In the genomic region with DNA sequence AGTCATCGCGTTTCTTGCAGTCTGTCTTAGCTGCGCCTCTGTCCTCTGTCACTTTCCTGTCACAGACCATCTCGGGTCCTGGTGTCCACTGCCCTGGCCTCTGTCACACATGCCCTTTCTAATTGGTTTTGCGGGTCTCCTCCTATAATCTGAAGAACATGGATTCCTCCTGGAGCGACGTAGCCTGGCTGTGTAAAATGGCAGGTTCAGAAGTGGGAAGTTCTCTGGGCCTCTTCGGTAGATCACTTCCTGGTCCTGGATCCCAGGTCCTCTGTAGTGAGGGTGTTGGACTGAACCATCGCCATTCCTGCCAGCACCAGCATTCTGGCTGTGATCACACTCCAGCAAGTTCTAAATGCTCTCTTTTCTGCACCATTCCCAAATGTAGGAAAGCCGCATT, we compare ENCODE assay signal across 15 cellular contexts. TPM values are rescaled to one million over a fixed set of nuclear protein-coding genes. Genes with fewer than 3 reads are reported as not detected.
DNase-seq lines count a peak whose midpoint lies in the region; ATAC-seq, FAIRE-seq and TF ChIP-seq lines count a peak whose summit lies in the region.
"Had no signal": no experiment of that assay in that cellular context is flagged by ENCODE, and none has a peak within 500 bp of the region (broad histone marks: within the 10 kb centered on the region; RNA-seq: fewer than 3 reads in every experiment).

No MANE protein-coding gene starts in this region.

- ATAC-seq in HG02571 (IDR thresholded peaks at IDR 0.05; ENCODE audit: unreplicated experiment) (no peak), HG03108 (IDR thresholded peaks at IDR 0.05; ENCODE audit: unreplicated experiment) (no peak)

- FAIRE-seq in GM12891 (lab: Jason Lieb, UNC) = no peak

- peak; percentile 59 for DNase-seq in DMS153 (lab: John Stamatoyannopoulos, UW)
- peak; percentile 45 for DNase-seq in NCI-H2029 (lab: John Stamatoyannopoulos, UW)
- DNase-seq in endodermal cell = no peak
- no peak for DNase-seq in neural crest cell (ENCODE audit: low read depth, low spot score)
- DNase-seq in GM12891 (ENCODE audit: insufficient read length, low spot score) = no peak
- no peak for DNase-seq in cardiac septum (ENCODE audit: low spot score)
- DNase-seq: activated B cell treated with CpG ODN at 0.5 μM for 24 hours; adrenal gland; cortex of kidney; OCI-M1; stimulated activated CD4-positive, alpha-beta T cell treated with anti-CD3 and anti-CD28 coated beads, Interleukin-1b, Interleukin-23, amount 100 ng/mL, for 48 hours had no signal

- TF ChIP-seq CTCF in endodermal cell (conservative IDR thresholded peaks at IDR 0.05) (no peak), neural crest cell (conservative IDR thresholded peaks at IDR 0.05) (no peak)

- H3K27ac ChIP-seq in endodermal cell (ENCODE audit: low read depth, low read length) = no peak overlapping the region
- H3K27ac ChIP-seq: adrenal gland, KMS-11 had no signal

- H3K27ac Mint-ChIP-seq in endodermal cell (no peak overlapping the region), neural crest cell (ENCODE audit: unreplicated experiment) (no peak overlapping the region)
- H3K27ac Mint-ChIP-seq: activated B cell treated with CpG ODN at 0.5 μM for 24 hours had no signal

- no peaks in the 10 kb centered on the region for H3K36me3 Mint-ChIP-seq in endodermal cell (ENCODE audit: low read depth)
- no peaks in the 10 kb centered on the region for H3K36me3 Mint-ChIP-seq in neural crest cell (ENCODE audit: low read depth)

- intact Hi-C loops in cardiac septum (cut with DNase I) = no loop called here

- H3K9me3 ChIP-seq in endodermal cell (ENCODE audit: control insufficient read depth, low read length) = no peaks in the 10 kb centered on the region
- H3K9me3 ChIP-seq: adrenal gland had no signal

- H3K27me3 Mint-ChIP-seq in endodermal cell (ENCODE audit: insufficient read depth) = peaks cover 32% of the 10 kb centered on the region
- peaks cover 46% of the 10 kb centered on the region for H3K27me3 Mint-ChIP-seq in neural crest cell (ENCODE audit: low read depth)

- H3K9ac ChIP-seq in endodermal cell (ENCODE audit: extremely low read depth, low read length, poor library complexity, severe bottlenecking) = no peak overlapping the region
- H3K9ac ChIP-seq: KMS-11 had no signal

- TF ChIP-seq POLR2A in GM12891 (IDR thresholded peaks at IDR 0.05; ENCODE audit: low read depth, low read length) = no peak

- no peaks in the 10 kb centered on the region for H3K36me3 ChIP-seq in endodermal cell (ENCODE audit: control insufficient read depth, insufficient read depth, low read length)
- H3K36me3 ChIP-seq: adrenal gland had no signal

- peak overlapping the region; percentile 72 for H3K4me3 ChIP-seq in endodermal cell (ENCODE audit: low read length)

- H3K27me3 ChIP-seq in endodermal cell (ENCODE audit: control insufficient read depth, insufficient read depth, low read length, poor library complexity, severe bottlenecking) = peaks cover 42% of the 10 kb centered on the region

- H3K4me3 Mint-ChIP-seq in endodermal cell (peak overlapping the region; percentile 58), neural crest cell (peak overlapping the region; percentile 62)
- H3K4me3 Mint-ChIP-seq: activated B cell treated with CpG ODN at 0.5 μM for 24 hours had no signal

- peaks cover 15% of the 10 kb centered on the region for H3K4me1 Mint-ChIP-seq in endodermal cell
- peaks cover 10% of the 10 kb centered on the region for H3K4me1 Mint-ChIP-seq in neural crest cell

- peaks cover 5% of the 10 kb centered on the region for H3K4me1 ChIP-seq in endodermal cell (ENCODE audit: control insufficient read depth, insufficient read depth, low read length)
- H3K4me1 ChIP-seq: adrenal gland had no signal

- 81% methylated on average over 6 to 10 of the region's 10 CpGs for WGBS in endodermal cell (ENCODE audit: insufficient coverage in 1 of 2, insufficient read length in 1 of 2), 2 experiments

- H3K9me3 Mint-ChIP-seq in endodermal cell = no peaks in the 10 kb centered on the region
- H3K9me3 Mint-ChIP-seq in neural crest cell = no peaks in the 10 kb centered on the region
- H3K9me3 Mint-ChIP-seq: activated B cell treated with CpG ODN at 0.5 μM for 24 hours had no signal

TF ChIP-seq in GM12891, 5 proteins besides CTCF, POLR2A, EP300 and RAD21:
- no peak for TF ChIP-seq POLR2AphosphoS5 (IDR thresholded peaks at IDR 0.05; ENCODE audit: low read depth, low read length)
- no peak for TF ChIP-seq POU2F2 (IDR thresholded peaks at IDR 0.05; ENCODE audit: low read depth, low read length)

RNA-seq across cellular contexts. Expression of a gene that starts 0.9 kb away (rescaled TPM):
- total RNA-seq in endodermal cell = 1 to 10 TPM; 2.1 to 3.1 TPM
- 0.32 TPM for polyA plus RNA-seq in endodermal cell (2013, experiment 1 of 2)
- 0.46 TPM for polyA plus RNA-seq in endodermal cell (2013, experiment 2 of 2)
- total RNA-seq in neural crest cell = 0.23 TPM in 1 of 2 replicates, not detected in the other
- not detected for polyA plus RNA-seq in GM12891 (2012; ENCODE audit: low read depth, missing spikeins)
- total RNA-seq in cardiac septum = not detected
- total RNA-seq: activated B cell treated with CpG ODN at 0.5 μM for 24 hours, pulmonary artery endothelial cell had no signal

RNA-seq across cellular contexts. Expression of a gene that starts 44.4 kb away (rescaled TPM):
- total RNA-seq in endodermal cell = 10 to 100 TPM in 1 of 2 donors, 1 to 10 TPM in 1; 1.6 to 11.4 TPM
- 0.50 TPM for polyA plus RNA-seq in endodermal cell (2013, experiment 1 of 2)
- 0.33 TPM for polyA plus RNA-seq in endodermal cell (2013, experiment 2 of 2)
- not detected in 2 replicates for total RNA-seq in neural crest cell
- 53.3 TPM for polyA plus RNA-seq in GM12891 (2012; ENCODE audit: low read depth, missing spikeins)
- total RNA-seq in cardiac septum = 5.0 TPM

Comparison
In these comparisons a context has a peak if more than half of its experiments do, and no peak if none do; other contexts are left out.
1. DNase-seq: peak in DMS153 (single experiment) and NCI-H2029 (single experiment); none in endodermal cell (single experiment), neural crest cell (single experiment), GM12891 (single experiment) and cardiac septum (single experiment).